8 cellular contexts compared by ENCODE assay signal in genomic region chr5:138353550-138353893, GRCh38. TPM values are rescaled to one million over a fixed set of nuclear protein-coding genes. Genes with fewer than 3 reads are reported as not detected.
DNase-seq lines count a peak whose midpoint lies in the region; ATAC-seq and TF ChIP-seq lines count a peak whose summit lies in the region.

No MANE protein-coding gene starts in this region.

- H3K4me3 Mint-ChIP-seq in activated T-cell treated with anti-CD3 and anti-CD28 coated beads, Interleukin-2, amount 50 U/mL, for 24 hours = peak overlapping the region; percentile 91
- H3K4me3 Mint-ChIP-seq in activated CD8-positive, alpha-beta T cell treated with anti-CD3 and anti-CD28 coated beads for 36 hours = peak overlapping the region; percentile 92

- POLR2A ChIA-PET in activated CD8-positive, alpha-beta T cell treated with anti-CD3 and anti-CD28 coated beads for 36 hours (lab: Charles Lee) = interaction anchor here (0.6 to 11.4 kb wide), 15 partner anchors 9 to 618 kb away, joined by 3 to 156 read pairs (median 4); partner anchors contain the start of genes CDC23, CDC25C, EGR1 and ETF1

- peaks cover 31% of the 10 kb centered on the region for H3K36me3 Mint-ChIP-seq in activated T-cell treated with anti-CD3 and anti-CD28 coated beads, Interleukin-2, amount 50 U/mL, for 24 hours (ENCODE audit: low read depth)
- peaks cover 9% of the 10 kb centered on the region for H3K36me3 Mint-ChIP-seq in activated CD8-positive, alpha-beta T cell treated with anti-CD3 and anti-CD28 coated beads for 36 hours (ENCODE audit: low read depth)

- no peak for DNase-seq in activated T-cell treated with anti-CD3 and anti-CD28 coated beads, Interleukin-2, amount 50 U/mL, for 24 hours
- DNase-seq in activated T-cell treated with anti-CD3 and anti-CD28 coated beads for 4 hours (no peak), left ventricle myocardium inferior (no peak), NCI-H446 treated with DMSO at 0.1 percent for 48 hours (lab: John Stamatoyannopoulos, UW) (no peak)
- DNase-seq in activated CD8-positive, alpha-beta T cell treated with anti-CD3 and anti-CD28 coated beads for 36 hours = peak; percentile 56
- DNase-seq in stimulated activated CD4-positive, alpha-beta T cell treated with anti-CD3 and anti-CD28 coated beads, Interleukin-2, amount 100 ng/mL, for 24 hours = no peak

- H3K4me1 Mint-ChIP-seq in activated T-cell treated with anti-CD3 and anti-CD28 coated beads, Interleukin-2, amount 50 U/mL, for 24 hours (ENCODE audit: low read depth) = peaks cover 47% of the 10 kb centered on the region
- peaks cover 45% of the 10 kb centered on the region for H3K4me1 Mint-ChIP-seq in activated CD8-positive, alpha-beta T cell treated with anti-CD3 and anti-CD28 coated beads for 36 hours (ENCODE audit: low read depth)

- H3K9me3 ChIP-seq in left ventricle myocardium inferior (replicated peaks) (peaks cover 7% of the 10 kb centered on the region), skeletal muscle tissue (ENCODE audit: control insufficient read depth in 3 of 3, low read length in 3 of 3) (peaks cover 0 to 3% (median 0%) of the 10 kb centered on the region in 3 donors)

- H3K27me3 Mint-ChIP-seq in activated T-cell treated with anti-CD3 and anti-CD28 coated beads, Interleukin-2, amount 50 U/mL, for 24 hours = no peaks in the 10 kb centered on the region
- H3K27me3 Mint-ChIP-seq in activated CD8-positive, alpha-beta T cell treated with anti-CD3 and anti-CD28 coated beads for 36 hours = no peaks in the 10 kb centered on the region

- intact Hi-C loops in activated CD8-positive, alpha-beta T cell treated with anti-CD3 and anti-CD28 coated beads for 36 hours (cut with micrococcal nuclease) = no loop called here
- intact Hi-C loops in left ventricle myocardium inferior (cut with micrococcal nuclease) = no loop called here

- H3K27me3 ChIP-seq in left ventricle myocardium inferior (ENCODE audit: low read depth) (no peaks in the 10 kb centered on the region), skeletal muscle tissue (ENCODE audit: control insufficient read depth in 3 of 3, insufficient read depth in 3 of 3, low read length in 3 of 3) (no peaks in the 10 kb centered on the region)

- no peak for TF ChIP-seq CTCF in activated CD8-positive, alpha-beta T cell treated with anti-CD3 and anti-CD28 coated beads for 36 hours (IDR thresholded peaks at IDR 0.05)
- no peak for TF ChIP-seq CTCF in left ventricle myocardium inferior (IDR thresholded peaks at IDR 0.05; ENCODE audit: borderline replicate concordance)

- no peak for ATAC-seq in activated CD8-positive, alpha-beta T cell treated with anti-CD3 and anti-CD28 coated beads for 36 hours
- no peak for ATAC-seq in GM18867 (IDR thresholded peaks at IDR 0.05; ENCODE audit: unreplicated experiment)

- H3K27ac ChIP-seq in left ventricle myocardium inferior (replicated peaks) (peak overlapping the region; percentile 99), skeletal muscle tissue (ENCODE audit: low read depth, low read length) (peak overlapping the region; percentile 89)

- peak overlapping the region; percentile 95 for H3K4me3 ChIP-seq in left ventricle myocardium inferior
- peak overlapping the region; percentile 85 to 92 (median 85) for H3K4me3 ChIP-seq in skeletal muscle tissue (ENCODE audit: low read length in 3 of 3)

- CTCF ChIA-PET in activated CD8-positive, alpha-beta T cell treated with anti-CD3 and anti-CD28 coated beads for 36 hours (lab: Charles Lee) = interaction anchor here (0.7 to 7.4 kb wide), 23 partner anchors 8 to 189 kb away, joined by 3 to 322 read pairs (median 6); partner anchors contain the start of genes BRD8, CDC23, CDC25C and EGR1

- peaks cover 8% of the 10 kb centered on the region for H3K9me3 Mint-ChIP-seq in activated T-cell treated with anti-CD3 and anti-CD28 coated beads, Interleukin-2, amount 50 U/mL, for 24 hours
- H3K9me3 Mint-ChIP-seq in activated CD8-positive, alpha-beta T cell treated with anti-CD3 and anti-CD28 coated beads for 36 hours = peaks cover 7% of the 10 kb centered on the region

- H3K36me3 ChIP-seq in left ventricle myocardium inferior (peaks cover under 1% of the 10 kb centered on the region), skeletal muscle tissue (ENCODE audit: control insufficient read depth in 3 of 3, insufficient read depth in 3 of 3, low read length in 3 of 3) (peaks cover 3 to 6% (median 6%) of the 10 kb centered on the region in 3 donors)

- H3K4me1 ChIP-seq in left ventricle myocardium inferior (peaks cover 89% of the 10 kb centered on the region), skeletal muscle tissue (ENCODE audit: control insufficient read depth in 3 of 3, insufficient read depth in 3 of 3, low read length in 3 of 3) (peaks cover 17 to 48% (median 39%) of the 10 kb centered on the region in 3 donors)

- H3K27ac Mint-ChIP-seq in activated T-cell treated with anti-CD3 and anti-CD28 coated beads, Interleukin-2, amount 50 U/mL, for 24 hours = peak overlapping the region; percentile 93
- peak overlapping the region; percentile 91 for H3K27ac Mint-ChIP-seq in activated CD8-positive, alpha-beta T cell treated with anti-CD3 and anti-CD28 coated beads for 36 hours

- H3K9ac ChIP-seq in skeletal muscle tissue (ENCODE audit: low read depth in 1 of 3, low read length in 3 of 3) = peak overlapping the region; percentile 88 to 96 (median 93)

RNA-seq across cellular contexts. Expression of gene KDM3B, which starts 1.0 kb away (rescaled TPM):
- 10 to 100 TPM; 41.6 to 41.9 TPM for total RNA-seq in activated CD8-positive, alpha-beta T cell treated with anti-CD3 and anti-CD28 coated beads for 36 hours
- total RNA-seq in left ventricle myocardium inferior (40.7 TPM), skeletal muscle tissue (75.2 TPM)

RNA-seq across cellular contexts. Expression of gene FAM53C, which starts 15.5 kb away (rescaled TPM):
- 10 to 100 TPM; 25.8 to 29.1 TPM for total RNA-seq in activated CD8-positive, alpha-beta T cell treated with anti-CD3 and anti-CD28 coated beads for 36 hours
- 26.7 TPM for total RNA-seq in left ventricle myocardium inferior
- 17.2 TPM for total RNA-seq in skeletal muscle tissue

RNA-seq across cellular contexts. Expression of gene CDC25C, which starts 21.9 kb away (rescaled TPM):
- total RNA-seq in activated CD8-positive, alpha-beta T cell treated with anti-CD3 and anti-CD28 coated beads for 36 hours = 10 to 100 TPM; 12.2 to 14.6 TPM
- total RNA-seq in left ventricle myocardium inferior = not detected
- total RNA-seq in skeletal muscle tissue = 3.7 TPM
